In the genomic region with DNA sequence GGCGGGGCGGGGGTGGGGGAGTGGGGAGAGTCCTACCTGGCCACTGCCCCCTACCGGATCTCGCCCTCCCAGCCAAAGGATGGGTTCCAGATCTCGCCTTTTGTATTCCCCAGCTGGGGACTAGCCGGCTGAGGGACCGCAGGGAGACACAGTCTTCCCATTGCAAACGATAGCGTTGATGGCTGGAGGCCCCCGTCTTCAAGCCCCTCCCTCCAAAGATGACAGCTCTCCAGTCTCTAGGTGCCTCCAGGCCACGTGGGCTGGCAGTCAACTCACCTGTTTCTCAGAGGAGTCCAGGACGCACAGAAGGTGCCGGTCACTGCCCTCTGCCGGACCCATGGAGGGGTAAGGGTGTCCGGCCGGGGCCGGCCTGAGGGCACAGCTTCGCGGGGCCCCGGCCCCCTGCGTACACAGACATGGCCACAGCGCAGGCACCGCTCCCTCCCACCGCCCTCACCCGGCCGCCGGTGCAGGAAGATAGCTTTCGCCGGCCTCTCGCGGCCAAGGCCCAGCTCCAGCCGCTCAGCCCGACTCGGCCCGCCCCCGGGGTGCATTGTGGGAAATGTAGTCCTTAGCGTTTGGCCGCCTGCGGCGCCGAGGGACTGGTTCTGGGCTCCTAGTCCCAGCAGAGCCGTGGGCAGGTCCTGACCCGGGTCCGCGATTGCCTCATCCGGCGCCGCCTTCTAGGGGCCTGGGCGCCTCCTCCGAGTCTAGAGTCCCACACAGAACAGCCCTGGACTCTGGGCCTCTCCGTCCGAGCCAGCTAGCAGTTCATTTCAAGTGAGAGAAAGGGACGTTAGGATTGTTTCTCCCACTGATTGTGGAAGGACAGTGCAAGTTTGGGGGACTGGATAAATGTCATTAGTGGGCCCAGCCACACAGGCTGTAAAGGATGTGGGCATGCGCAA, we compare ENCODE assay signal across 9 cellular contexts. TPM values are rescaled to one million over a fixed set of nuclear protein-coding genes. Genes with fewer than 3 reads are reported as not detected.
DNase-seq lines count a peak whose midpoint lies in the region; ATAC-seq, FAIRE-seq and TF ChIP-seq lines count a peak whose summit lies in the region.
"Had no signal": no experiment of that assay in that cellular context is flagged by ENCODE, and none has a peak within 500 bp of the region (broad histone marks: within the 10 kb centered on the region; RNA-seq: fewer than 3 reads in every experiment).

A gene with protein sequence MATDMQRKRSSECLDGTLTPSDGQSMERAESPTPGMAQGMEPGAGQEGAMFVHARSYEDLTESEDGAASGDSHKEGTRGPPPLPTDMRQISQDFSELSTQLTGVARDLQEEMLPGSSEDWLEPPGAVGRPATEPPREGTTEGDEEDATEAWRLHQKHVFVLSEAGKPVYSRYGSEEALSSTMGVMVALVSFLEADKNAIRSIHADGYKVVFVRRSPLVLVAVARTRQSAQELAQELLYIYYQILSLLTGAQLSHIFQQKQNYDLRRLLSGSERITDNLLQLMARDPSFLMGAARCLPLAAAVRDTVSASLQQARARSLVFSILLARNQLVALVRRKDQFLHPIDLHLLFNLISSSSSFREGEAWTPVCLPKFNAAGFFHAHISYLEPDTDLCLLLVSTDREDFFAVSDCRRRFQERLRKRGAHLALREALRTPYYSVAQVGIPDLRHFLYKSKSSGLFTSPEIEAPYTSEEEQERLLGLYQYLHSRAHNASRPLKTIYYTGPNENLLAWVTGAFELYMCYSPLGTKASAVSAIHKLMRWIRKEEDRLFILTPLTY (minus strand): TSS at position 479 of the 908 bp plus-strand sequence. CDS start 16,465 bp downstream, outside the sequence.

- H3K9me3 ChIP-seq in kidney (ENCODE audit: control insufficient read depth in 1 of 2, low read length in 2 of 2) = no peaks in the 10 kb centered on the region

- H3K9ac ChIP-seq in kidney (ENCODE audit: low read length in 2 of 2) = peak within 1 kb of the TSS; percentile 30 to 80

- H3K4me3 ChIP-seq in kidney (ENCODE audit: low read length in 2 of 2) = peak within 1 kb of the TSS; percentile 75 to 92

- peaks cover 8 to 14% of the 10 kb centered on the region in 2 donors for H3K4me1 ChIP-seq in kidney (ENCODE audit: control insufficient read depth in 1 of 2, insufficient read depth in 1 of 2, low read depth in 1 of 2, low read length in 2 of 2)

- peak; percentile 83 for ATAC-seq in GM18907 (IDR thresholded peaks at IDR 0.05; ENCODE audit: unreplicated experiment)
- ATAC-seq in HG03139 (IDR thresholded peaks at IDR 0.05; ENCODE audit: unreplicated experiment) = peak; percentile 89

- intact Hi-C loops in kidney (cut with DNase I) = no loop called here

- TF ChIP-seq CTCF in kidney (IDR thresholded peaks at IDR 0.05; ENCODE audit: borderline replicate concordance, extremely low read depth, insufficient read depth) = no peak

- no peaks in the 10 kb centered on the region for H3K36me3 ChIP-seq in kidney (ENCODE audit: control insufficient read depth in 1 of 2, insufficient read depth in 2 of 2, low read length in 2 of 2)

- peak within 1 kb of the TSS; percentile 87 to 95 for H3K27ac ChIP-seq in kidney (ENCODE audit: low read depth in 2 of 2, low read length in 2 of 2)

- no peak for FAIRE-seq in kidney (lab: Jason Lieb, UNC)
- FAIRE-seq: islet of Langerhans had no signal

- DNase-seq in AG20443 (ENCODE audit: low spot score) = peak; percentile 94
- peak; percentile 62 to 76 for DNase-seq in NCI-H446 (lab: John Stamatoyannopoulos, UW)
- peak; percentile 95 for DNase-seq in activated CD4-positive, CD25-positive, alpha-beta regulatory T cell treated with anti-CD3 and anti-CD28 coated beads, Interleukin-2, amount 50 U/mL, for 72 hours
- DNase-seq in cerebellar nuclear complex (lab: John Stamatoyannopoulos, UW) = peak; percentile 51 to 66
- DNase-seq in kidney = peak; percentile 98
- peak; percentile 97 for DNase-seq in stimulated activated CD4-positive, alpha-beta T cell treated with anti-CD3 and anti-CD28 coated beads, Interleukin-15, amount 100 ng/mL, for 24 hours

RNA-seq across cellular contexts. Expression of the gene that starts here (rescaled TPM):
- 7.4 TPM for total RNA-seq in kidney
- polyA plus RNA-seq in kidney (ENCODE audit: insufficient read depth, low read depth, low replicate concordance) = 16.4 TPM

Comparison
In these comparisons a context has a peak if more than half of its experiments do, and no peak if none do; other contexts are left out.
1. Peak in every context shown above with its lines: DNase-seq, ATAC-seq, H3K4me3 ChIP-seq and H3K27ac ChIP-seq.